19 cellular contexts compared by ENCODE assay signal in genomic region chr3:52311567-52312119, GRCh38. TPM values are rescaled to one million over a fixed set of nuclear protein-coding genes. Genes with fewer than 3 reads are reported as not detected.
A peak's percentile ranks its signal among the peaks of the same experiment; 100 is the strongest.
DNase-seq lines count a peak whose midpoint lies in the region; ATAC-seq, FAIRE-seq and TF ChIP-seq lines count a peak whose summit lies in the region.
"Had no signal": no experiment of that assay in that cellular context is flagged by ENCODE, and none has a peak within 500 bp of the region (broad histone marks: within the 10 kb centered on the region; RNA-seq: fewer than 3 reads in every experiment).

No MANE protein-coding gene starts in this region.

- no peak overlapping the region for H3K4me2 ChIP-seq in K562 (ENCODE audit: insufficient read depth, low read length)

- peaks cover 48% of the 10 kb centered on the region for H3K4me1 Mint-ChIP-seq in neural crest cell

- H3K27ac ChIP-seq in K562 (ENCODE audit: extremely low read depth, low read depth, low read length) (no peak overlapping the region), brain microvascular endothelial cell (no peak overlapping the region)
- H3K27ac ChIP-seq: ascending aorta had no signal

- ATAC-seq in K562 = no peak
- ATAC-seq: esophagus mucosa had no signal

- 73% methylated on average over 2 of the region's 9 CpGs for WGBS in K562 (ENCODE audit: insufficient coverage, low coverage, missing lambda C conversion rate)

- intact Hi-C loops in K562 (cut with micrococcal nuclease) = no loop called here

- FAIRE-seq in K562 (lab: Jason Lieb, UNC) = no peak
- FAIRE-seq: A204.1, G401.6, keratinocyte had no signal

- in situ Hi-C loops in K562 (cut with MboI) (no loop called here), brain microvascular endothelial cell (cut with HindIII; ENCODE audit: low pct_ligation_motif_present, low sequenced_read_pairs) (no loop called here)

- no peaks in the 10 kb centered on the region for H3K9me3 Mint-ChIP-seq in neural crest cell
- H3K9me3 Mint-ChIP-seq: dendritic cell treated with granulocyte-macrophage colony-stimulating factor and Interleukin-4, amounts not matched to agents 40 ng/mL and 50 ng/mL, for 4 days; mesothelial cell of epicardium; T-helper 1 cell treated with Interleukin-12 subunit alpha and Interleukin-12 subunit beta and Interleukin-4 antibody, amounts not matched to agents 30 μg/mL and 1 μg/mL, for 36 hours had no signal

- H3K4me1 ChIP-seq in K562 (replicated peaks in 1 of 2; ENCODE audit: control insufficient read depth in 2 of 2, insufficient read depth in 2 of 2, low read length in 2 of 2) = peaks cover 4 to 14% of the 10 kb centered on the region in 2 experiments; a peak in 2 of 5 replicates
- H3K4me1 ChIP-seq: ascending aorta had no signal

- H3K4me3 Mint-ChIP-seq in neural crest cell = peak overlapping the region; percentile 41
- H3K4me3 Mint-ChIP-seq: dendritic cell treated with granulocyte-macrophage colony-stimulating factor and Interleukin-4, amounts not matched to agents 40 ng/mL and 50 ng/mL, for 4 days; mesothelial cell of epicardium; T-helper 1 cell treated with Interleukin-12 subunit alpha and Interleukin-12 subunit beta and Interleukin-4 antibody, amounts not matched to agents 30 μg/mL and 1 μg/mL, for 36 hours had no signal

- TF ChIP-seq CTCF in K562 (IDR thresholded peaks at IDR 0.05 in 2 of 3, conservative IDR thresholded peaks at IDR 0.05 in 1 of 3; ENCODE audit: insufficient read depth in 2 of 3, low read depth in 1 of 3, low read length in 3 of 3) (no peak), neural crest cell (conservative IDR thresholded peaks at IDR 0.05) (no peak), brain microvascular endothelial cell (IDR thresholded peaks at IDR 0.05; ENCODE audit: low read depth, low read length, missing control alignments) (no peak)

- H3K9me3 ChIP-seq in K562 (replicated peaks; ENCODE audit: control insufficient read depth, insufficient read depth, low read depth, low read length) = no peaks in the 10 kb centered on the region
- H3K9me3 ChIP-seq: ascending aorta had no signal

- H4K20me1 ChIP-seq in K562 (replicated peaks; ENCODE audit: control insufficient read depth, insufficient read depth, low read length) = no peaks in the 10 kb centered on the region

- TF ChIP-seq EP300 in K562 (IDR thresholded peaks at IDR 0.05; ENCODE audit: low read length) = no peak

- TF ChIP-seq POLR2A in K562 (conservative IDR thresholded peaks at IDR 0.05) = no peak

- no peaks in the 10 kb centered on the region for H3K27me3 ChIP-seq in K562 (ENCODE audit: control insufficient read depth in 2 of 2, insufficient read depth in 2 of 2, low read length in 2 of 2)
- H3K27me3 ChIP-seq in brain microvascular endothelial cell (replicated peaks) = no peaks in the 10 kb centered on the region
- H3K27me3 ChIP-seq: ascending aorta had no signal

- CTCF ChIA-PET in K562 (lab: Yijun Ruan, JAX; ENCODE audit: low intra/inter-chr PET ratio) = interaction anchor here (0.6 kb wide), 1 partner anchor 16 kb away, joined by 3 read pairs; no protein-coding TSS in a partner anchor

- H3K79me2 ChIP-seq in K562 (ENCODE audit: control insufficient read depth, insufficient read depth, low read length) = no peaks in the 10 kb centered on the region

- DNase-seq in NCI-H345 (lab: John Stamatoyannopoulos, UW) (peak; percentile 44), NCI-H345 treated with DMSO at 0.1 percent for 48 hours (lab: John Stamatoyannopoulos, UW; ENCODE audit: unreplicated experiment) (no peak), NCI-H2227 (lab: John Stamatoyannopoulos, UW; ENCODE audit: unreplicated experiment) (peak; percentile 92), K562 (ENCODE audit: extremely low read depth in 1 of 4, low spot score in 3 of 4) (peak in 1 of 4 experiments; percentile 23), neural crest cell (ENCODE audit: low read depth, low spot score) (peak; percentile 74), H4 (ENCODE audit: low spot score) (no peak), brain microvascular endothelial cell (no peak)
- no peak for DNase-seq in activated naive CD4-positive, alpha-beta T cell treated with anti-CD3 and anti-CD28 coated beads, Interleukin-2, amount 50 U/mL, for 16 hours
- DNase-seq: NCI-H1048; NCI-H82; stimulated activated naive CD4-positive, alpha-beta T cell had no signal

- H3K9ac ChIP-seq in K562 (ENCODE audit: insufficient read depth in 1 of 2, low read depth in 2 of 2, low read length in 2 of 2) = no peak overlapping the region

- POLR2A ChIA-PET in K562 (lab: Yijun Ruan, JAX) = interaction anchor here (0.6 kb wide), 1 partner anchor 12 kb away, joined by 4 read pairs; no protein-coding TSS in a partner anchor

- no peak overlapping the region for H3K4me3 ChIP-seq in K562
- no peak overlapping the region for H3K4me3 ChIP-seq in brain microvascular endothelial cell (ENCODE audit: low read depth, low read length)
- H3K4me3 ChIP-seq: ascending aorta had no signal

- no peak overlapping the region for H2AFZ ChIP-seq in K562 (ENCODE audit: low read depth, low read length)

- no peak for TF ChIP-seq RAD21 in K562 (CRISPR knock-in tag; conservative IDR thresholded peaks at IDR 0.05 in 1 of 2, IDR thresholded peaks at IDR 0.05 in 1 of 2)

- H3K36me3 Mint-ChIP-seq in neural crest cell (ENCODE audit: low read depth) = no peaks in the 10 kb centered on the region
- H3K36me3 Mint-ChIP-seq: mesothelial cell of epicardium had no signal

- H3K36me3 ChIP-seq in K562 (ENCODE audit: control insufficient read depth, insufficient read depth, low read length) (no peaks in the 10 kb centered on the region), brain microvascular endothelial cell (replicated peaks) (no peaks in the 10 kb centered on the region)

- no peaks in the 10 kb centered on the region for H3K9me1 ChIP-seq in K562 (ENCODE audit: control insufficient read depth, insufficient read depth, low read length)

- BruUV-seq in K562 (replicated peaks; lab: Mats Ljungman, UMichigan) = no TSS peak

- peak overlapping the region; percentile 86 for H3K27ac Mint-ChIP-seq in neural crest cell (ENCODE audit: unreplicated experiment)
- H3K27ac Mint-ChIP-seq: dendritic cell treated with granulocyte-macrophage colony-stimulating factor and Interleukin-4, amounts not matched to agents 40 ng/mL and 50 ng/mL, for 4 days; mesothelial cell of epicardium had no signal

- peaks cover 3% of the 10 kb centered on the region for H3K27me3 Mint-ChIP-seq in neural crest cell (ENCODE audit: low read depth)

RNA-seq across cellular contexts. Expression of gene DNAH1, which starts 4.5 kb away (rescaled TPM):
- total RNA-seq in K562 (2011; cell fraction: chromatin; rRNA removed; ENCODE audit: low replicate concordance) = 10.1 and 27.0 TPM in 2 replicates
- 5.8 and 8.3 TPM in 2 replicates for total RNA-seq in K562 (2011; cell fraction: nucleolus; rRNA removed)
- 4.7 and 7.0 TPM in 2 replicates for total RNA-seq in K562 (2011; cell fraction: nucleoplasm; rRNA removed)
- total RNA-seq in K562 (2014; rRNA removed) (0.41 and 0.57 TPM in 2 replicates), K562 (2014; rRNA removed; fragmentation: Illumina TruSeq; extraction: Trizol) (0.18 and 0.22 TPM in 2 replicates), K562 (2015; rRNA removed; fragmentation: Illumina TruSeq; extraction: Trizol) (0.51 and 0.57 TPM in 2 replicates), K562 (2021) (0.84 and 1.2 TPM in 2 replicates), neural crest cell (2.4 and 3.2 TPM in 2 replicates)
- polyA plus RNA-seq in K562 (2011; rRNA removed) (0.57 and 0.97 TPM in 2 replicates), K562 (2014; fragmentation: Illumina TruSeq; extraction: Trizol) (0.42 and 0.68 TPM in 2 replicates), K562 (2014; fragmentation: Nextera tagmentation; extraction: Ambion mirVana) (under 1 TPM; 0.04 TPM), K562 (2014; rRNA removed) (0.40 and 0.50 TPM in 2 replicates)
- polyA plus RNA-seq in K562 (2011; cell fraction: cytosol; rRNA removed) = 0.21 and 0.55 TPM in 2 replicates
- polyA plus RNA-seq in K562 (2011; cell fraction: nucleus; rRNA removed) = 5.4 and 8.1 TPM in 2 replicates
- polyA plus RNA-seq in K562 (2012) = 0.47 and 4.0 TPM in 2 replicates
- 0.98 and 1.8 TPM in 2 replicates for polyA minus RNA-seq in K562 (2011; rRNA and poly(A)+ RNA removed)
- 0.46 and 0.48 TPM in 2 replicates for polyA minus RNA-seq in K562 (2011; cell fraction: cytosol; rRNA and poly(A)+ RNA removed)
- polyA minus RNA-seq in K562 (2011; cell fraction: nucleus; rRNA and poly(A)+ RNA removed) = 2.2 and 5.3 TPM in 2 replicates
- total RNA-seq in H4 (2014; rRNA removed; shearing (Covaris generic)) = 0.60 TPM in 2 replicates

RNA-seq across cellular contexts. Expression of gene GLYCTK, which starts 24.0 kb away (rescaled TPM):
- total RNA-seq in K562 (2011; cell fraction: chromatin; rRNA removed; ENCODE audit: low replicate concordance) = 13.8 and 48.9 TPM in 2 replicates
- total RNA-seq in K562 (2011; cell fraction: nucleolus; rRNA removed) = 30.0 and 32.7 TPM in 2 replicates
- 23.2 and 27.7 TPM in 2 replicates for total RNA-seq in K562 (2011; cell fraction: nucleoplasm; rRNA removed)
- total RNA-seq in K562 (2014; rRNA removed) (5.8 and 6.4 TPM in 2 replicates), K562 (2014; rRNA removed; fragmentation: Illumina TruSeq; extraction: Trizol) (1.3 and 1.9 TPM in 2 replicates), K562 (2015; rRNA removed; fragmentation: Illumina TruSeq; extraction: Trizol) (3.4 and 4.1 TPM in 2 replicates), K562 (2021) (7.3 and 8.3 TPM in 2 replicates), neural crest cell (6.1 and 9.7 TPM in 2 replicates)
- polyA plus RNA-seq in K562 (2011; rRNA removed) (6.0 and 7.1 TPM in 2 replicates), K562 (2014; fragmentation: Illumina TruSeq; extraction: Trizol) (3.0 and 4.5 TPM in 2 replicates), K562 (2014; fragmentation: Nextera tagmentation; extraction: Ambion mirVana) (under 1 TPM; 0.18 to 0.55 TPM), K562 (2014; rRNA removed) (9.1 and 9.9 TPM in 2 replicates)
- polyA plus RNA-seq in K562 (2011; cell fraction: cytosol; rRNA removed) = 6.9 and 12.4 TPM in 2 replicates
- 35.6 and 67.1 TPM in 2 replicates for polyA plus RNA-seq in K562 (2011; cell fraction: nucleus; rRNA removed)
- 5.1 and 6.4 TPM in 2 replicates for polyA plus RNA-seq in K562 (2012)
- polyA minus RNA-seq in K562 (2011; rRNA and poly(A)+ RNA removed) = 2.5 and 3.2 TPM in 2 replicates
- polyA minus RNA-seq in K562 (2011; cell fraction: cytosol; rRNA and poly(A)+ RNA removed) = 2.7 and 3.9 TPM in 2 replicates
- 10.9 and 12.1 TPM in 2 replicates for polyA minus RNA-seq in K562 (2011; cell fraction: nucleus; rRNA and poly(A)+ RNA removed)
- total RNA-seq in H4 (2014; rRNA removed; shearing (Covaris generic)) = 2.4 and 8.3 TPM in 2 replicates

RNA-seq across cellular contexts. Expression of gene WDR82, which starts 33.2 kb away (rescaled TPM):
- 32.1 and 34.4 TPM in 2 replicates for total RNA-seq in K562 (2011; cell fraction: chromatin; rRNA removed; ENCODE audit: low replicate concordance)
- 18.3 and 21.8 TPM in 2 replicates for total RNA-seq in K562 (2011; cell fraction: nucleolus; rRNA removed)
- total RNA-seq in K562 (2011; cell fraction: nucleoplasm; rRNA removed) = 32.9 and 48.2 TPM in 2 replicates
- total RNA-seq in K562 (2014; rRNA removed) = 22.0 and 29.6 TPM in 2 replicates
- 37.1 and 41.0 TPM in 2 replicates for total RNA-seq in K562 (2014; rRNA removed; fragmentation: Illumina TruSeq; extraction: Trizol)
- total RNA-seq in K562 (2015; rRNA removed; fragmentation: Illumina TruSeq; extraction: Trizol) = 36.1 and 39.0 TPM in 2 replicates
- 44.4 and 45.9 TPM in 2 replicates for total RNA-seq in K562 (2021)
- 38.0 and 62.9 TPM in 2 replicates for polyA plus RNA-seq in K562 (2011; rRNA removed)
- 25.3 and 36.3 TPM in 2 replicates for polyA plus RNA-seq in K562 (2011; cell fraction: cytosol; rRNA removed)
- 9.0 and 10.3 TPM in 2 replicates for polyA plus RNA-seq in K562 (2011; cell fraction: nucleus; rRNA removed)
- 26.5 and 47.8 TPM in 2 replicates for polyA plus RNA-seq in K562 (2012)
- 45.3 and 46.2 TPM in 2 replicates for polyA plus RNA-seq in K562 (2014; fragmentation: Illumina TruSeq; extraction: Trizol)
- 1 to 10 TPM; 6.4 to 8.0 TPM for polyA plus RNA-seq in K562 (2014; fragmentation: Nextera tagmentation; extraction: Ambion mirVana)
- 30.6 and 37.7 TPM in 2 replicates for polyA plus RNA-seq in K562 (2014; rRNA removed)
- polyA minus RNA-seq in K562 (2011; rRNA and poly(A)+ RNA removed) = 59.8 and 79.3 TPM in 2 replicates
- 28.9 and 31.4 TPM in 2 replicates for polyA minus RNA-seq in K562 (2011; cell fraction: cytosol; rRNA and poly(A)+ RNA removed)
- 9.8 and 14.4 TPM in 2 replicates for polyA minus RNA-seq in K562 (2011; cell fraction: nucleus; rRNA and poly(A)+ RNA removed)
- 114 and 119 TPM in 2 replicates for total RNA-seq in neural crest cell
- total RNA-seq in H4 (2014; rRNA removed; shearing (Covaris generic)) = 29.0 and 33.7 TPM in 2 replicates

Comparison
In these comparisons a context has a peak if more than half of its experiments do, and no peak if none do; other contexts are left out.
1. DNase-seq: peak in NCI-H345 (single experiment), NCI-H2227 (single experiment) and neural crest cell (single experiment); none in NCI-H345 treated with DMSO at 0.1 percent for 48 hours (single experiment), activated naive CD4-positive, alpha-beta T cell treated with anti-CD3 and anti-CD28 coated beads, Interleukin-2, amount 50 U/mL, for 16 hours (single experiment), H4 (single experiment) and brain microvascular endothelial cell (single experiment).